ENCODE assay signal across 8 cellular contexts in genomic region chr1:236394016-236394481, GRCh38. TPM values are rescaled to one million over a fixed set of nuclear protein-coding genes. Genes with fewer than 3 reads are reported as not detected.
DNase-seq lines count a peak whose midpoint lies in the region; ATAC-seq and TF ChIP-seq lines count a peak whose summit lies in the region.

EDARADD (plus strand) TSS chr1:236394286; CDS start chr1:236394445, 159 bp downstream.

- peak; percentile 57 for DNase-seq in GM10266 (ENCODE audit: extremely low spot score)
- DNase-seq in SK-N-MC (ENCODE audit: low read depth, low spot score) = no peak
- no peak for DNase-seq in left colon
- DNase-seq in HuH-7.5 (ENCODE audit: low spot score) = no peak
- no peak for DNase-seq in sciatic nerve (ENCODE audit: low spot score)

- WGBS in esophagus, 2 donors = 32 to 51% methylated on average over 7 of the region's 7 CpGs

- H3K27me3 ChIP-seq in esophagus (ENCODE audit: control insufficient read depth in 1 of 2, insufficient read depth in 2 of 2, low read length in 2 of 2) = no peaks in the 10 kb centered on the region
- H3K27me3 ChIP-seq in rectal smooth muscle tissue (ENCODE audit: control insufficient read depth, insufficient read depth, low read length) = peaks cover 13% of the 10 kb centered on the region

- H3K36me3 ChIP-seq in SK-N-MC (ENCODE audit: insufficient read depth, low read length) (no peaks in the 10 kb centered on the region), esophagus (ENCODE audit: control insufficient read depth in 2 of 2, insufficient read depth in 2 of 2, low read length in 1 of 2) (no peaks in the 10 kb centered on the region), rectal smooth muscle tissue (ENCODE audit: control insufficient read depth, insufficient read depth, low read length) (no peaks in the 10 kb centered on the region)

- peaks cover 2 to 3% of the 10 kb centered on the region in 2 donors for H3K4me1 ChIP-seq in esophagus (ENCODE audit: control insufficient read depth in 2 of 2, insufficient read depth in 2 of 2, low read length in 1 of 2)
- H3K4me1 ChIP-seq in rectal smooth muscle tissue (ENCODE audit: control insufficient read depth, insufficient read depth, low read length) = no peaks in the 10 kb centered on the region

- H3K9ac ChIP-seq in SK-N-MC (ENCODE audit: insufficient read length) = peak within 1 kb of the TSS; percentile 74
- no peak within 1 kb of the TSS for H3K9ac ChIP-seq in rectal smooth muscle tissue (ENCODE audit: low read length)

- TF ChIP-seq CTCF in GM10266 (IDR thresholded peaks at IDR 0.05; ENCODE audit: control insufficient read depth, insufficient read depth, low read depth, missing control alignments) = no peak

- H3K4me3 ChIP-seq in SK-N-MC = peak within 1 kb of the TSS; percentile 92
- peak within 1 kb of the TSS; percentile 66 to 82 for H3K4me3 ChIP-seq in esophagus (ENCODE audit: low read depth in 1 of 2, low read length in 2 of 2)
- peak within 1 kb of the TSS; percentile 61 for H3K4me3 ChIP-seq in rectal smooth muscle tissue (ENCODE audit: low read length)

- intact Hi-C loops in left colon (cut with DNase I, micrococcal nuclease) = no loop called here
- intact Hi-C loops in sciatic nerve (cut with DNase I) = no loop called here

- H3K27ac ChIP-seq in SK-N-MC (no peak within 1 kb of the TSS), esophagus (ENCODE audit: low read depth in 2 of 2, low read length in 1 of 2) (peak within 1 kb of the TSS; percentile 61 to 79), rectal smooth muscle tissue (ENCODE audit: low read depth, low read length) (no peak within 1 kb of the TSS)

- H3K9me3 ChIP-seq in SK-N-MC (ENCODE audit: low read depth, low read length) (no peaks in the 10 kb centered on the region), esophagus (ENCODE audit: control insufficient read depth in 2 of 2, insufficient read depth in 1 of 2, low read depth in 1 of 2, low read length in 1 of 2) (no peaks in the 10 kb centered on the region)

- ATAC-seq in left colon = no peak
- ATAC-seq in sciatic nerve = no peak
- no peak for ATAC-seq in GM18909 (IDR thresholded peaks at IDR 0.05; ENCODE audit: poor library complexity, unreplicated experiment)

RNA-seq across cellular contexts. Expression of gene EDARADD, which starts in this region (rescaled TPM):
- 1 to 10 TPM; 2.0 TPM for polyA plus RNA-seq in esophagus
- total RNA-seq in left colon (under 1 TPM in 1 of 2 donors, not detected in 1; 0.25 TPM), sciatic nerve (2.2 TPM)

Comparison
In these comparisons a context has a peak if more than half of its experiments do, and no peak if none do; other contexts are left out.
1. H3K27ac ChIP-seq: peak in esophagus (2 of 2); none in SK-N-MC (single experiment) and rectal smooth muscle tissue (single experiment).
2. Peak in every context shown above with its lines, with median percentiles within 50 percentile points of each other: H3K4me3 ChIP-seq.